ENCODE assay signal across 22 cellular contexts in the genomic region with DNA sequence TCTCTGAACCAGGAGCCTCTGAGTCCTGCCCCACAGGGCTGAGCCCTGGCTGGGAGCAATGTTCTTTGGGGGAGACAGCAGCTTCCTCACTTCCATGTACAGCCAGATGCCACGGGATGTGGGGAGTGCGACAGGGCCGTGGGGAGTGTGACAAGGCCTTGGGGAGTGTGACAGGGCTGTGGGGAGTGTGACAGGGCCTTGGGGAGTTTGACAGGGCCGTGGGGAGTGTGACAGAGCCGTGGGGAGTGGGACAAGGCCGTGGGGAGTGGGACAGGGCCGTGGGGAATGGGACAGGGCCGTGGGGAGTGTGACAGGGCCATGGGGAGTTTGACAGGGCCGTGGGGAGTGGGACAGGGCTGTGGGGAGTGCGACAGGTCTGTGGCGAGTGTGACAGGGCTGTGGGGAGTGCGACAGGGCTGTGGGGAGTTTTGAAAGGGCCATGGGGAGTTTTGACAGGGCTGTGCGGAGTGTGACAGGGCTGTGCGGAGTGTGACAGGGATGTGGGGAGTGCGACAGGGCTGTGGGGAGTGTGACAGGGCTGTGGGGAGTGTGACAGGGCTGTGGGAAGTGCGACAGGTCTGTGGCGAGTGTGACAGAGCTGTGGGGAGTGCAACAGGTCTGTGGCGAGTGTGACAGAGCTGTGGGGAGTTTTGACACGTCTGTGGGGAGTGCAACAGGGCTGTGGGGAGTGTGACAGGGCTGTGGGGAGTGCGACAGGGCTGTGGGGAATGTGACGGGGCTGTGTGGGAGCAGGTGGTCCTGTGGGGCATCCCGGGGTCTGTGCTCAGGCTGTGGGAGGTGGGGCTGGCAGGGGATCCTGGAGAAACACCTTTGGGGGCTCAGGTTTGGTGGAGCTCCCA. TPM values are rescaled to one million over a fixed set of nuclear protein-coding genes. Genes with fewer than 3 reads are reported as not detected.
DNase-seq lines count a peak whose midpoint lies in the region; ATAC-seq and TF ChIP-seq lines count a peak whose summit lies in the region.
"Had no signal": no experiment of that assay in that cellular context is flagged by ENCODE, and none has a peak within 500 bp of the region (broad histone marks: within the 10 kb centered on the region; RNA-seq: fewer than 3 reads in every experiment).

No MANE protein-coding gene starts in this region.

- H3K27me3 Mint-ChIP-seq in activated CD8-positive, alpha-beta memory T cell treated with anti-CD3 and anti-CD28 coated beads, Interleukin-2, amount 10 ng/mL, durations not matched to agents 7 days and 5 days, result peaks cover 44% of the 10 kb centered on the region
- peaks cover 67% of the 10 kb centered on the region for H3K27me3 Mint-ChIP-seq in Calu3 (ENCODE audit: unreplicated experiment)

- DNase-seq in activated CD8-positive, alpha-beta memory T cell treated with anti-CD3 and anti-CD28 coated beads, Interleukin-2, amount 10 ng/mL, durations not matched to agents 7 days and 5 days, result peak; percentile 28
- no peak for DNase-seq in activated CD8-positive, alpha-beta memory T cell treated with anti-CD3 and anti-CD28 coated beads for 24 hours
- DNase-seq in neuronal stem cell (ENCODE audit: low spot score), result no peak
- no peak for DNase-seq in foreskin fibroblast
- no peak for DNase-seq in Calu3
- DNase-seq in MV-4-11 (lab: John Stamatoyannopoulos, UW), result no peak
- DNase-seq: 8988T; BE2C; CD8-positive, alpha-beta memory T cell; DND-41; GM23248; HCEC 1CT; KG1; NCI-H1048; NCI-H146; NCI-H2081; NCI-H774; PC-3 had no signal

- no peaks in the 10 kb centered on the region for H3K36me3 Mint-ChIP-seq in activated CD8-positive, alpha-beta memory T cell treated with anti-CD3 and anti-CD28 coated beads, Interleukin-2, amount 10 ng/mL, durations not matched to agents 7 days and 5 days
- peaks cover 9% of the 10 kb centered on the region for H3K36me3 Mint-ChIP-seq in Calu3 (ENCODE audit: insufficient read depth, unreplicated experiment)
- H3K36me3 Mint-ChIP-seq: CD8-positive, alpha-beta memory T cell had no signal

- intact Hi-C loops in Calu3 (cut with micrococcal nuclease; ENCODE audit: unreplicated experiment), result loop anchor here (5.0 kb wide), 1 partner anchor 462 kb away; no protein-coding TSS in a partner anchor

- BruUV-seq in Calu3 (replicated peaks; lab: Mats Ljungman, UMichigan), result no TSS peak

- peak overlapping the region; percentile 38 for H3K18ac ChIP-seq in neuronal stem cell (ENCODE audit: low read length)

- H3K4ac ChIP-seq in neuronal stem cell (ENCODE audit: low read length), result no peak overlapping the region

- peak overlapping the region; percentile 41 for H2AK5ac ChIP-seq in neuronal stem cell (ENCODE audit: low read depth, low read length)

- CTCF ChIA-PET in activated CD8-positive, alpha-beta memory T cell treated with anti-CD3 and anti-CD28 coated beads, Interleukin-2, amount 10 ng/mL, durations not matched to agents 7 days and 5 days (lab: Charles Lee), result interaction anchor here (1.3 to 5.8 kb wide), 5 partner anchors 11 to 461 kb away, joined by 3 to 533 read pairs (median 48); a partner anchor contains a TSS
- CTCF ChIA-PET in Calu3 (lab: Charles Lee), result interaction anchor here (0.8 to 1.7 kb wide), 2 partner anchors 142 to 460 kb away, joined by 3 to 6 read pairs; no protein-coding TSS in a partner anchor

- no peak for TF ChIP-seq CTCF in liver (IDR thresholded peaks at IDR 0.05; ENCODE audit: low read depth, low read length, missing input control)
- TF ChIP-seq CTCF in foreskin fibroblast (IDR thresholded peaks at IDR 0.05; ENCODE audit: low read depth, low read length), result no peak
- TF ChIP-seq CTCF in Calu3 (IDR thresholded peaks at IDR 0.05; ENCODE audit: unreplicated experiment), result no peak

- H4K8ac ChIP-seq in neuronal stem cell (ENCODE audit: low read depth, low read length), result no peak overlapping the region

- no peak for TF ChIP-seq RAD21 in liver (IDR thresholded peaks at IDR 0.05)

- ATAC-seq in activated CD8-positive, alpha-beta memory T cell treated with anti-CD3 and anti-CD28 coated beads, Interleukin-2, amount 10 ng/mL, durations not matched to agents 7 days and 5 days, result no peak
- ATAC-seq in HG02884 (IDR thresholded peaks at IDR 0.05; ENCODE audit: unreplicated experiment), result no peak
- ATAC-seq: PC-3 had no signal

- no peak overlapping the region for H3K4me3 Mint-ChIP-seq in activated CD8-positive, alpha-beta memory T cell treated with anti-CD3 and anti-CD28 coated beads, Interleukin-2, amount 10 ng/mL, durations not matched to agents 7 days and 5 days
- no peak overlapping the region for H3K4me3 Mint-ChIP-seq in Calu3 (ENCODE audit: low read depth, unreplicated experiment)
- H3K4me3 Mint-ChIP-seq: CD8-positive, alpha-beta memory T cell had no signal

- H3K4me3 ChIP-seq in liver (ENCODE audit: low read depth in 1 of 3, low read length in 3 of 3), result peak overlapping the region; percentile 1 to 64 (median 27)
- H3K4me3 ChIP-seq in neuronal stem cell (ENCODE audit: low read length in 2 of 2), result no peak overlapping the region
- no peak overlapping the region for H3K4me3 ChIP-seq in foreskin fibroblast (ENCODE audit: low read depth in 1 of 2, low read length in 2 of 2)
- H3K4me3 ChIP-seq: GM23248 had no signal

- no peaks in the 10 kb centered on the region for H3K36me3 ChIP-seq in liver (ENCODE audit: control insufficient read depth in 4 of 4, insufficient read depth in 3 of 4, low read depth in 1 of 4, low read length in 3 of 4)
- H3K36me3 ChIP-seq in neuronal stem cell (replicated peaks in 1 of 2; ENCODE audit: control insufficient read depth in 2 of 2, insufficient read depth in 2 of 2, low read length in 2 of 2), result no peaks in the 10 kb centered on the region
- H3K36me3 ChIP-seq: BE2C had no signal

- H3K23ac ChIP-seq in neuronal stem cell (ENCODE audit: low read depth, low read length, poor library complexity), result peak overlapping the region; percentile 89

- H3K27ac ChIP-seq in liver (ENCODE audit: low read depth in 1 of 2, low read length in 2 of 2) (peak overlapping the region; percentile 92 to 99), neuronal stem cell (replicated peaks; ENCODE audit: low read length) (no peak overlapping the region)
- H3K27ac ChIP-seq: GM23248, RWPE1 had no signal

- peak overlapping the region; percentile 99 for H2BK15ac ChIP-seq in neuronal stem cell (ENCODE audit: low read length)

- no peak overlapping the region for H4K91ac ChIP-seq in neuronal stem cell (ENCODE audit: low read depth, low read length, poor library complexity)

- 30% methylated on average over 22 of the region's 22 CpGs for WGBS in liver
- no CpG with 5 or more reads among the region's 22 CpGs for WGBS in neuronal stem cell (ENCODE audit: extremely low coverage in 2 of 2, insufficient read length in 2 of 2, insufficient replicate concordance in 1 of 2), 2 donors

- H3K4me1 ChIP-seq in liver (ENCODE audit: control insufficient read depth in 4 of 4, insufficient read depth in 4 of 4, low read length in 3 of 4) (peaks cover 19 to 44% (median 30%) of the 10 kb centered on the region in 4 donors), neuronal stem cell (ENCODE audit: control insufficient read depth in 2 of 2, insufficient read depth in 1 of 2, low read depth in 1 of 2, low read length in 2 of 2) (peaks cover 0 to 16% of the 10 kb centered on the region in 2 donors)

- H3K9me3 Mint-ChIP-seq in activated CD8-positive, alpha-beta memory T cell treated with anti-CD3 and anti-CD28 coated beads, Interleukin-2, amount 10 ng/mL, durations not matched to agents 7 days and 5 days (ENCODE audit: low read depth), result no peaks in the 10 kb centered on the region
- H3K9me3 Mint-ChIP-seq in Calu3 (ENCODE audit: low read depth, unreplicated experiment), result no peaks in the 10 kb centered on the region
- H3K9me3 Mint-ChIP-seq: CD8-positive, alpha-beta memory T cell had no signal

- no peak overlapping the region for H2BK120ac ChIP-seq in neuronal stem cell (ENCODE audit: low read depth, low read length)

- H3K27ac Mint-ChIP-seq in activated CD8-positive, alpha-beta memory T cell treated with anti-CD3 and anti-CD28 coated beads, Interleukin-2, amount 10 ng/mL, durations not matched to agents 7 days and 5 days, result no peak overlapping the region
- H3K27ac Mint-ChIP-seq in Calu3 (ENCODE audit: unreplicated experiment), result no peak overlapping the region

- H3K4me1 Mint-ChIP-seq in activated CD8-positive, alpha-beta memory T cell treated with anti-CD3 and anti-CD28 coated beads, Interleukin-2, amount 10 ng/mL, durations not matched to agents 7 days and 5 days, result peaks cover 5% of the 10 kb centered on the region
- H3K4me1 Mint-ChIP-seq in Calu3 (ENCODE audit: low read depth, unreplicated experiment), result peaks cover 16% of the 10 kb centered on the region

- no peak overlapping the region for H2AFZ ChIP-seq in neuronal stem cell (ENCODE audit: low read length)
- H2AFZ ChIP-seq: GM23248 had no signal

- H3K9me3 ChIP-seq in liver (ENCODE audit: control insufficient read depth in 4 of 4, low read length in 3 of 4) (no peaks in the 10 kb centered on the region), neuronal stem cell (replicated peaks in 1 of 2; ENCODE audit: control insufficient read depth in 2 of 2, insufficient read depth in 1 of 2, low read depth in 1 of 2, low read length in 2 of 2) (no peaks in the 10 kb centered on the region)
- H3K9me3 ChIP-seq: BE2C had no signal

- H3K27me3 ChIP-seq in liver (ENCODE audit: control insufficient read depth in 4 of 4, insufficient read depth in 4 of 4, low read length in 3 of 4), result no peaks in the 10 kb centered on the region
- H3K27me3 ChIP-seq in neuronal stem cell (ENCODE audit: control insufficient read depth in 3 of 3, insufficient read depth in 3 of 3, low read depth in 1 of 3, low read length in 3 of 3), result peaks cover 0 to 38% (median 0%) of the 10 kb centered on the region in 3 experiments
- H3K27me3 ChIP-seq: BE2C had no signal

- no peak overlapping the region for H3K4me2 ChIP-seq in neuronal stem cell (ENCODE audit: insufficient read depth, low read length, poor library complexity, severe bottlenecking)

- peak overlapping the region; percentile 53 to 83 for H3K9ac ChIP-seq in liver (ENCODE audit: low read depth in 1 of 2, low read length in 2 of 2)
- H3K9ac ChIP-seq in neuronal stem cell (ENCODE audit: low read depth, low read length, poor library complexity), result no peak overlapping the region
- H3K9ac ChIP-seq: GM23248 had no signal

- H2BK12ac ChIP-seq in neuronal stem cell (ENCODE audit: low read length), result peak overlapping the region; percentile 84

- peaks cover 3% of the 10 kb centered on the region for H3K79me1 ChIP-seq in neuronal stem cell (ENCODE audit: low read depth, low read length)

- peak overlapping the region; percentile 89 for H3K14ac ChIP-seq in neuronal stem cell (ENCODE audit: low read length)

- H2BK5ac ChIP-seq in neuronal stem cell (ENCODE audit: low read length), result peak overlapping the region; percentile 82

RNA-seq across cellular contexts. Expression of a gene that starts 6.6 kb away (rescaled TPM):
- total RNA-seq in activated CD8-positive, alpha-beta memory T cell treated with anti-CD3 and anti-CD28 coated beads, Interleukin-2, amount 10 ng/mL, durations not matched to agents 7 days and 5 days, result not detected
- total RNA-seq in liver (under 1 TPM in 1 of 2 donors, not detected in 1; 0.84 TPM), Calu3 (2022) (not detected in 2 replicates)
- polyA plus RNA-seq in liver, result 1 to 10 TPM in 1 of 2 donors, not detected in 1; 1.2 TPM
- polyA plus RNA-seq in neuronal stem cell (2013, experiment 1 of 2), result not detected
- polyA plus RNA-seq in neuronal stem cell (2013, experiment 2 of 2), result not detected
- total RNA-seq: CD8-positive, alpha-beta memory T cell; GM23248; NCI-H460; PC-3 had no signal
- polyA plus RNA-seq: CD8-positive, alpha-beta memory T cell; GM23248 had no signal

RNA-seq across cellular contexts. Expression of a gene that starts 60.0 kb away (rescaled TPM):
- 1 to 10 TPM in 1 of 2 experiments, under 1 TPM in 1; 0.96 to 1.3 TPM for total RNA-seq in activated CD8-positive, alpha-beta memory T cell treated with anti-CD3 and anti-CD28 coated beads, Interleukin-2, amount 10 ng/mL, durations not matched to agents 7 days and 5 days
- total RNA-seq in liver (1 to 10 TPM in 1 of 2 donors, under 1 TPM in 1; 0.65 to 8.5 TPM), Calu3 (2022) (3.3 and 8.1 TPM in 2 replicates)
- 1 to 10 TPM in 1 of 2 donors, under 1 TPM in 1; 0.14 to 2.9 TPM for polyA plus RNA-seq in liver
- polyA plus RNA-seq in neuronal stem cell (2013, experiment 1 of 2), result 0.40 TPM
- polyA plus RNA-seq in neuronal stem cell (2013, experiment 2 of 2), result 0.39 TPM

Comparison
In these comparisons a context has a peak if more than half of its experiments do, and no peak if none do; other contexts are left out.
1. H3K4me3 ChIP-seq: peak in liver (3 of 3); none in neuronal stem cell (0 of 2) and foreskin fibroblast (0 of 2).